In genomic region chr1:150320667-150320978, GRCh38 we compare ENCODE assay signal across 1 cellular context.
TF ChIP-seq lines count a peak whose summit lies in the region.

No MANE protein-coding gene starts in this region.

TF ChIP-seq in GM12878, 131 proteins besides CTCF, POLR2A, EP300 and RAD21:
- TF ChIP-seq SIX5 (IDR thresholded peaks at IDR 0.05; ENCODE audit: low read depth, low read length, severe bottlenecking) (no peak), IRF4 (IDR thresholded peaks at IDR 0.05; ENCODE audit: low read depth, low read length) (no peak), ZBTB33 (IDR thresholded peaks at IDR 0.05) (0 out of 2 replicates have a peak, but pooled peaks have one; percentile 17), SMAD1 (IDR thresholded peaks at IDR 0.05; ENCODE audit: low read depth, partially characterized antibody) (no peak), BRCA1 (IDR thresholded peaks at IDR 0.05; ENCODE audit: low read depth, low read length) (no peak)
- TF ChIP-seq, protein P1, sequence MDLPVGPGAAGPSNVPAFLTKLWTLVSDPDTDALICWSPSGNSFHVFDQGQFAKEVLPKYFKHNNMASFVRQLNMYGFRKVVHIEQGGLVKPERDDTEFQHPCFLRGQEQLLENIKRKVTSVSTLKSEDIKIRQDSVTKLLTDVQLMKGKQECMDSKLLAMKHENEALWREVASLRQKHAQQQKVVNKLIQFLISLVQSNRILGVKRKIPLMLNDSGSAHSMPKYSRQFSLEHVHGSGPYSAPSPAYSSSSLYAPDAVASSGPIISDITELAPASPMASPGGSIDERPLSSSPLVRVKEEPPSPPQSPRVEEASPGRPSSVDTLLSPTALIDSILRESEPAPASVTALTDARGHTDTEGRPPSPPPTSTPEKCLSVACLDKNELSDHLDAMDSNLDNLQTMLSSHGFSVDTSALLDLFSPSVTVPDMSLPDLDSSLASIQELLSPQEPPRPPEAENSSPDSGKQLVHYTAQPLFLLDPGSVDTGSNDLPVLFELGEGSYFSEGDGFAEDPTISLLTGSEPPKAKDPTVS (IDR thresholded peaks at IDR 0.05; ENCODE audit: low read depth, low read length) = no peak
